Comparison of ENCODE assay signal across 8 cellular contexts in the genomic region with DNA sequence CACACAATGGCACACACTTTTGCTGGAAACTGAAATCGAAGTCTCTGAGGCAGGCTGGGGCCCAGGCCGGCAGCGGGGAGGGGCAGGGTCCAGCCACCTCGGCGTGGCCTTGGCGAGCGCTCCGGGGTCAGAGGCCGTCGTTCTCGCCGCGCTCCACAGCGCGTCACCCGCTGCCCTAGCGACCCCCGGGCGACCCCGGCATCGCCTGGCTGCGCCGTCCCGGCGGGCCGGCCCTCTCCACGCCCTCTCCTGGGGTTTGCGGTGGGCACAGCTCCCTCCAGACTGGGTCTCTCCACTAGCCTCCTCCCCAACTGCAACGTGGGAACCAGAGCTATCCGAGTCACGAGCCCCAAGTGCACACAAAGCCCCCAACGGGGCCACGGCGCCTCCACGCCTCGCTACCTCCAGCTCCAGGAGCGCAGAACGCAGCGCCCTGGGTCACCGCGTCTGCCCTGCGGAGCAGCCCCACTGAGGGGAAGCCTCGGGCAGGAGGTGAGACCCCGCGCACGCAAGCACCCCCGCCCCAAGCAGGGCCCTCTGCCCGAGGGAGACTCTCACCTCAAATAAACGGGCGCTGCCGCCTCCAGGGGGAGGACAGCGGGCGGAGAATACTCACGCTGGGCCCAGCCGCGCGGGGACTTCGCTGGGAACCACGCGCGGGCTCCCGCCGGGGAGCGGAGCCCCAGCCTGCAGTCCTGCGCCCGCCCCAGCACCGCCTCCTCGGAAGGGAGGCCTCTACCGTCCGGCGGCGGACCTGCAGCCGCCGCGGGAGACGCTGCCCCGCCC.
DNase-seq lines count a peak whose midpoint lies in the region; ATAC-seq and FAIRE-seq lines count a peak whose summit lies in the region.

No MANE protein-coding gene starts in this region.

- no peak for FAIRE-seq in frontal cortex (lab: Jason Lieb, UNC)

- DNase-seq in Caki2 (ENCODE audit: low read depth) (peak; percentile 47), HS-5 (ENCODE audit: low read depth) (peak; percentile 15), RPMI8226 (peak; percentile 82), frontal cortex (ENCODE audit: low spot score in 2 of 2) (peak; percentile 80 to 85), non-pigmented ciliary epithelial cell (ENCODE audit: low read depth) (peak; percentile 8), substantia nigra (lab: John Stamatoyannopoulos, UW) (peak in 48 of 49 donors; percentile 23 to 92 (median 70))
- peak; percentile 71 for DNase-seq in activated effector memory CD4-positive, alpha-beta T cell treated with Interleukin-2 at 50 U/mL for 16 hours

- ATAC-seq in GM21381 (IDR thresholded peaks at IDR 0.05; ENCODE audit: unreplicated experiment), result peak; percentile 99

- in situ Hi-C loops in Caki2 (cut with HindIII; ENCODE audit: low pct_unique_long_range_greater_than_20kb, low sequenced_read_pairs), result no loop called here

- H3K27ac ChIP-seq in substantia nigra (ENCODE audit: low read depth, low read length, poor library complexity, severe bottlenecking), result peak overlapping the region; percentile 57

Comparison
In these comparisons a context has a peak if more than half of its experiments do, and no peak if none do; other contexts are left out.
1. Peak in every context shown above with its lines: DNase-seq, ATAC-seq and H3K27ac ChIP-seq.
2. DNase-seq: peak in every context shown above with its lines; median percentile 82 in frontal cortex; 82 in RPMI8226; 71 in activated effector memory CD4-positive, alpha-beta T cell treated with Interleukin-2 at 50 U/mL for 16 hours; 70 in substantia nigra; 47 in Caki2; 15 in HS-5; 8 in non-pigmented ciliary epithelial cell.